9 cellular contexts compared by ENCODE assay signal in the genomic region with DNA sequence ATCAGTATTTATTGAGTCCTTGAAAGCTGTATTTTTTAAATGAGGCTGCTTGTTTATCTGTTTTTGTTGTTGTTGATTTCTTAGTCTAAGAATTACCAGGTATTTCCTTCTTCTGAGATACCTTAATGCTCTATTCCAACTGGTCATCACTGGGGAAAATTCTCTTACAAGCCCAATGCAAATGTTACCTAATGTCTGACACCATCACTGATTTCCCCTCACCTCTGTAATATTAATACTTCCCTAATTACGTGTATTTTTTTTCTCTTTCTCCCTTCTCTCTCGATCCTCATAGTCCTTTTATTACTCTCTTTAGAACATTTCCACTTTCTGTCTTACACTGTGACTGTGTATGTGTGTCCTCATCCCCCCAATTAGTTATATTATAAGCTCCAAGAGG. TPM values are rescaled to one million over a fixed set of nuclear protein-coding genes. Genes with fewer than 3 reads are reported as not detected.
DNase-seq lines count a peak whose midpoint lies in the region; ATAC-seq lines count a peak whose summit lies in the region.
"Had no signal": no experiment of that assay in that cellular context is flagged by ENCODE, and none has a peak within 500 bp of the region (broad histone marks: within the 10 kb centered on the region; RNA-seq: fewer than 3 reads in every experiment).

No MANE protein-coding gene starts in this region.

- H3K4me3 ChIP-seq in endocrine pancreas (ENCODE audit: control insufficient read depth, insufficient read depth, low read length) (peak overlapping the region; percentile 54), skeletal muscle tissue (ENCODE audit: low read length in 3 of 3) (peak overlapping the region; percentile 15 to 51 (median 18))

- POLR2A ChIA-PET in naive thymus-derived CD8-positive, alpha-beta T cell (lab: Charles Lee) = no interaction called here

- no peaks in the 10 kb centered on the region for H3K36me3 ChIP-seq in endocrine pancreas (ENCODE audit: control insufficient read depth, insufficient read depth, low read length)
- no peaks in the 10 kb centered on the region for H3K36me3 ChIP-seq in skeletal muscle tissue (ENCODE audit: control insufficient read depth in 3 of 3, insufficient read depth in 3 of 3, low read length in 3 of 3)

- no peak overlapping the region for H3K4me3 Mint-ChIP-seq in activated naive CD4-positive, alpha-beta T cell treated with anti-CD3 and anti-CD28 coated beads for 36 hours
- peak overlapping the region in 1 of 10 donors; percentile 12 for H3K4me3 Mint-ChIP-seq in naive thymus-derived CD8-positive, alpha-beta T cell

- intact Hi-C loops in activated naive CD4-positive, alpha-beta T cell treated with anti-CD3 and anti-CD28 coated beads for 36 hours (cut with micrococcal nuclease) = no loop called here

- peak overlapping the region; percentile 93 for H3K27ac ChIP-seq in skeletal muscle tissue (ENCODE audit: low read depth, low read length)

- no peak overlapping the region for H3K27ac Mint-ChIP-seq in activated naive CD4-positive, alpha-beta T cell treated with anti-CD3 and anti-CD28 coated beads for 36 hours
- peak overlapping the region in 1 of 10 donors; percentile 85 for H3K27ac Mint-ChIP-seq in naive thymus-derived CD8-positive, alpha-beta T cell

- H3K4me1 ChIP-seq in endocrine pancreas (ENCODE audit: control insufficient read depth, insufficient read depth, low read length) (peaks cover 14% of the 10 kb centered on the region), skeletal muscle tissue (ENCODE audit: control insufficient read depth in 3 of 3, insufficient read depth in 3 of 3, low read length in 3 of 3) (peaks cover 12 to 25% (median 16%) of the 10 kb centered on the region in 3 donors)

- H3K27me3 Mint-ChIP-seq in activated naive CD4-positive, alpha-beta T cell treated with anti-CD3 and anti-CD28 coated beads for 36 hours (ENCODE audit: low read depth) = no peaks in the 10 kb centered on the region
- H3K27me3 Mint-ChIP-seq in naive thymus-derived CD8-positive, alpha-beta T cell = no peaks in the 10 kb centered on the region

- H3K27me3 ChIP-seq in endocrine pancreas (ENCODE audit: control insufficient read depth, insufficient read depth, low read length) (no peaks in the 10 kb centered on the region), skeletal muscle tissue (ENCODE audit: control insufficient read depth in 3 of 3, insufficient read depth in 3 of 3, low read length in 3 of 3) (no peaks in the 10 kb centered on the region)

- CTCF ChIA-PET in activated naive CD4-positive, alpha-beta T cell treated with anti-CD3 and anti-CD28 coated beads for 36 hours (lab: Charles Lee) = no interaction called here

- no peaks in the 10 kb centered on the region for H3K4me1 Mint-ChIP-seq in activated naive CD4-positive, alpha-beta T cell treated with anti-CD3 and anti-CD28 coated beads for 36 hours (ENCODE audit: low read depth)
- peaks cover 0 to 41% (median 0%) of the 10 kb centered on the region in 4 donors for H3K4me1 Mint-ChIP-seq in naive thymus-derived CD8-positive, alpha-beta T cell

- H3K9me3 Mint-ChIP-seq in activated naive CD4-positive, alpha-beta T cell treated with anti-CD3 and anti-CD28 coated beads for 36 hours = no peaks in the 10 kb centered on the region
- peaks cover 0 to 2% (median 0%) of the 10 kb centered on the region in 9 donors for H3K9me3 Mint-ChIP-seq in naive thymus-derived CD8-positive, alpha-beta T cell

- H3K9ac ChIP-seq in endocrine pancreas (ENCODE audit: control insufficient read depth, insufficient read depth, low read length) (no peak overlapping the region), skeletal muscle tissue (ENCODE audit: low read depth in 1 of 3, low read length in 3 of 3) (peak overlapping the region; percentile 24 to 73 (median 58))

- no peak for DNase-seq in activated naive CD4-positive, alpha-beta T cell treated with anti-CD3 and anti-CD28 coated beads for 36 hours
- DNase-seq in naive thymus-derived CD8-positive, alpha-beta T cell = no peak
- no peak for DNase-seq in activated T-cell treated with anti-CD3 and anti-CD28 coated beads, Interleukin-2, amount 50 U/mL, for 48 hours
- DNase-seq in stimulated activated CD4-positive, alpha-beta T cell treated with anti-CD3 and anti-CD28 coated beads, Interleukin-12 subunit alpha, Interleukin-12 subunit beta, amount 100 ng/mL, for 4 hours = no peak
- DNase-seq: NCI-H524 treated with DMSO at 0.1 percent for 48 hours had no signal

- no peaks in the 10 kb centered on the region for H3K36me3 Mint-ChIP-seq in activated naive CD4-positive, alpha-beta T cell treated with anti-CD3 and anti-CD28 coated beads for 36 hours (ENCODE audit: low read depth)
- H3K36me3 Mint-ChIP-seq in naive thymus-derived CD8-positive, alpha-beta T cell = no peaks in the 10 kb centered on the region

- H3K9me3 ChIP-seq in endocrine pancreas (ENCODE audit: control insufficient read depth, low read length) (no peaks in the 10 kb centered on the region), skeletal muscle tissue (ENCODE audit: control insufficient read depth in 3 of 3, low read length in 3 of 3) (no peaks in the 10 kb centered on the region)

- peak; percentile 13 for ATAC-seq in GM18517 (IDR thresholded peaks at IDR 0.05; ENCODE audit: unreplicated experiment)
- peak; percentile 7 for ATAC-seq in HG03342 (IDR thresholded peaks at IDR 0.05; ENCODE audit: unreplicated experiment)
- no peak for ATAC-seq in naive thymus-derived CD8-positive, alpha-beta T cell

RNA-seq across cellular contexts. Expression of a gene that starts 13.9 kb away (rescaled TPM):
- 52.7 TPM for total RNA-seq in skeletal muscle tissue
- not detected for total RNA-seq in activated naive CD4-positive, alpha-beta T cell treated with anti-CD3 and anti-CD28 coated beads for 36 hours
- total RNA-seq in naive thymus-derived CD8-positive, alpha-beta T cell = 1 to 10 TPM; 2.0 to 3.1 TPM
- polyA plus RNA-seq in naive thymus-derived CD8-positive, alpha-beta T cell = 1 to 10 TPM in 1 of 3 donors, under 1 TPM in 2; 0.03 to 2.1 (median 0.22) TPM

Comparison
In these comparisons a context has a peak if more than half of its experiments do, and no peak if none do; other contexts are left out.
1. ATAC-seq: peak in GM18517 (single experiment) and HG03342 (single experiment); none in naive thymus-derived CD8-positive, alpha-beta T cell (0 of 2).
2. RNA of a gene that starts 13.9 kb away (total RNA-seq): 52.7 TPM in skeletal muscle tissue (single experiment); 2.0 to 3.1 TPM in naive thymus-derived CD8-positive, alpha-beta T cell and not detected in activated naive CD4-positive, alpha-beta T cell treated with anti-CD3 and anti-CD28 coated beads for 36 hours; every median in the first group is over 10 times any median in the second.